1 cellular context compared by ENCODE assay signal in genomic region chr3:5002871-5003247, GRCh38.
A peak's percentile ranks its signal among the peaks of the same experiment; 100 is the strongest.
TF ChIP-seq lines count a peak whose summit lies in the region.

No MANE protein-coding gene starts in this region.

TF ChIP-seq in K562, 482 proteins besides CTCF, POLR2A, EP300 and RAD21 (continued from another document):
- TF ChIP-seq JUN (IDR thresholded peaks at IDR 0.05; ENCODE audit: borderline replicate concordance, low read depth, low read length) = no peak
- TF ChIP-seq JUN (CRISPR knock-in tag; IDR thresholded peaks at IDR 0.05; ENCODE audit: borderline replicate concordance) = 0 out of 2 replicates have a peak, but pooled peaks have one; percentile 15
- no peak for TF ChIP-seq AFF1 (IDR thresholded peaks at IDR 0.05; ENCODE audit: low read depth in 1 of 2, partially characterized antibody in 2 of 2)
- TF ChIP-seq PTBP1 (IDR thresholded peaks at IDR 0.05; ENCODE audit: low read depth, low read length) = 0 out of 2 replicates have a peak, but pooled peaks have one; percentile 70
- peak; percentile 97 for TF ChIP-seq RBM25 (IDR thresholded peaks at IDR 0.05; ENCODE audit: low read depth, low read length, severe bottlenecking)
- no peak for TF ChIP-seq MTA2 (IDR thresholded peaks at IDR 0.05; ENCODE audit: low read depth)
- TF ChIP-seq POLR2AphosphoS2 (IDR thresholded peaks at IDR 0.05; ENCODE audit: low read length) = no peak
- TF ChIP-seq KLF10 (CRISPR knock-in tag; IDR thresholded peaks at IDR 0.05) = no peak
- peak; percentile 61 for TF ChIP-seq ZFP36 (IDR thresholded peaks at IDR 0.05; ENCODE audit: low read depth, low read length, partially characterized antibody)
- TF ChIP-seq CHD4 (IDR thresholded peaks at IDR 0.05; ENCODE audit: insufficient read depth, insufficient replicate concordance, low read depth, low read length, poor library complexity, severe bottlenecking) = peak; percentile 96
- peak; percentile 3; the same call in 1 of the 2 replicates for TF ChIP-seq GABPA (tag; conservative IDR thresholded peaks at IDR 0.05; ENCODE audit: low read depth)
